In genomic region chr16:29848420-29849297, GRCh38 we compare ENCODE assay signal across 8 cellular contexts.
DNase-seq lines count a peak whose midpoint lies in the region; TF ChIP-seq lines count a peak whose summit lies in the region.

No MANE protein-coding gene starts in this region.

- H3K4me3 ChIP-seq in WERI-Rb-1 (ENCODE audit: low read depth, low read length) = no peak overlapping the region
- H3K4me3 ChIP-seq in brain microvascular endothelial cell (ENCODE audit: low read depth, low read length) = no peak overlapping the region

- TF ChIP-seq CTCF in WERI-Rb-1 (IDR thresholded peaks at IDR 0.05; ENCODE audit: low read depth, low read length) (peak; percentile 99), brain microvascular endothelial cell (IDR thresholded peaks at IDR 0.05; ENCODE audit: low read depth, low read length, missing control alignments) (peak; percentile 96)

- in situ Hi-C loops in brain microvascular endothelial cell (cut with HindIII; ENCODE audit: low pct_ligation_motif_present, low sequenced_read_pairs) = no loop called here

- H3K9me3 ChIP-seq in WERI-Rb-1 (ENCODE audit: severe bottlenecking) = no peaks in the 10 kb centered on the region

- H3K27ac ChIP-seq in WERI-Rb-1 = no peak overlapping the region
- H3K27ac ChIP-seq in brain microvascular endothelial cell = no peak overlapping the region

- H3K27me3 ChIP-seq in WERI-Rb-1 (ENCODE audit: insufficient read depth, low read depth, severe bottlenecking) = no peaks in the 10 kb centered on the region
- H3K27me3 ChIP-seq in brain microvascular endothelial cell (replicated peaks) = no peaks in the 10 kb centered on the region

- no peaks in the 10 kb centered on the region for H3K36me3 ChIP-seq in WERI-Rb-1
- peaks cover 61% of the 10 kb centered on the region for H3K36me3 ChIP-seq in brain microvascular endothelial cell (replicated peaks)

- DNase-seq in NCI-H1417 (lab: John Stamatoyannopoulos, UW) (peak; percentile 45 to 63 (median 49)), NCI-H1417 treated with DMSO at 0.1 percent for 48 hours (lab: John Stamatoyannopoulos, UW) (no peak), MV-4-11 (lab: John Stamatoyannopoulos, UW) (peak; percentile 57), WERI-Rb-1 (peak; percentile 85), brain microvascular endothelial cell (peak; percentile 34), inferior parietal cortex (ENCODE audit: extremely low spot score) (peak; percentile 56), OCI-M2 (lab: John Stamatoyannopoulos, UW; ENCODE audit: unreplicated experiment) (no peak)
- DNase-seq in stimulated activated CD4-positive, alpha-beta T cell treated with anti-CD3 and anti-CD28 coated beads, Interleukin-1b, Interleukin-23, amount 100 ng/mL, for 1 hour (ENCODE audit: low read depth in 2 of 2) = peak; percentile 64 to 77

Comparison
In these comparisons a context has a peak if more than half of its experiments do, and no peak if none do; other contexts are left out.
1. DNase-seq: peak in NCI-H1417 (3 of 3), MV-4-11 (single experiment), WERI-Rb-1 (single experiment), brain microvascular endothelial cell (single experiment), inferior parietal cortex (single experiment) and stimulated activated CD4-positive, alpha-beta T cell treated with anti-CD3 and anti-CD28 coated beads, Interleukin-1b, Interleukin-23, amount 100 ng/mL, for 1 hour (2 of 2); none in NCI-H1417 treated with DMSO at 0.1 percent for 48 hours (single experiment) and OCI-M2 (single experiment).